Comparison of ENCODE assay signal across 13 cellular contexts in the genomic region with DNA sequence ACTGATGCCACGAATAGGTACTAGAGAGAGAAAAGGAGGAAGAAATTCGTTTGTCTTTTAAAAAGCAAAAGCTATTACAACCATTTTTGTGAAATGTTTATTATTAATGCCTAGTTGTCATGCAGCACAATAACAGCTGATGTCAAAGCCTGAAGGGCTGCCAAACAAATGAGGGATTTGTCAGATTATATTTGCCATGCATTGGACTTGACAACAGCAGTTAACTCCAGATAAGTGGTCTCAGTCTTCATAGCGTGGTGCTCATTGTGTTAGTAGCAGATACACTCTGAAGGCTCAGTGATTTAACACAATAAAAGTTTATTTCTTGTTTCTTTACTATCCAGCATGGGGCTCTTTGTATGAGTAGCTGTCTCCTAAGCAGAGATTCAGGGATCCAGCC.
DNase-seq lines count a peak whose midpoint lies in the region; ATAC-seq and TF ChIP-seq lines count a peak whose summit lies in the region.
"Had no signal": no experiment of that assay in that cellular context is flagged by ENCODE, and none has a peak within 500 bp of the region (broad histone marks: within the 10 kb centered on the region; RNA-seq: fewer than 3 reads in every experiment).

No MANE protein-coding gene starts in this region.

- H3K27ac Mint-ChIP-seq in activated T-cell treated with anti-CD3 and anti-CD28 coated beads, Interleukin-2, amount 50 U/mL, for 72 hours = peak overlapping the region; percentile 40
- no peak overlapping the region for H3K27ac Mint-ChIP-seq in activated T-cell treated with anti-CD3 and anti-CD28 coated beads, Interleukin-2, amount 50 U/mL, for 24 hours
- H3K27ac Mint-ChIP-seq in brain (peak overlapping the region; percentile 10 to 92 (median 86)), CD14-positive monocyte (no peak overlapping the region), osteocyte (ENCODE audit: unreplicated experiment) (no peak overlapping the region)

- TF ChIP-seq EP300 in neural cell (conservative IDR thresholded peaks at IDR 0.05; ENCODE audit: poor library complexity, severe bottlenecking) = peak; percentile 95

- H3K4me1 Mint-ChIP-seq in activated T-cell treated with anti-CD3 and anti-CD28 coated beads, Interleukin-2, amount 50 U/mL, for 72 hours (ENCODE audit: low read depth) = peaks cover 60% of the 10 kb centered on the region
- H3K4me1 Mint-ChIP-seq in activated T-cell treated with anti-CD3 and anti-CD28 coated beads, Interleukin-2, amount 50 U/mL, for 24 hours (ENCODE audit: low read depth) = peaks cover 42% of the 10 kb centered on the region
- H3K4me1 Mint-ChIP-seq in brain (peaks cover 55% of the 10 kb centered on the region), CD14-positive monocyte (no peaks in the 10 kb centered on the region), osteocyte (ENCODE audit: unreplicated experiment) (no peaks in the 10 kb centered on the region)

- H3K9ac ChIP-seq in neural cell (ENCODE audit: low read length) = no peak overlapping the region
- H3K9ac ChIP-seq: BLaER1 had no signal

- no peak for DNase-seq in activated T-cell treated with anti-CD3 and anti-CD28 coated beads, Interleukin-2, amount 50 U/mL, for 72 hours
- DNase-seq in activated T-cell treated with anti-CD3 and anti-CD28 coated beads, Interleukin-2, amount 50 U/mL, for 24 hours = no peak
- DNase-seq in NCI-H2227 treated with DMSO at 0.1 percent for 48 hours (lab: John Stamatoyannopoulos, UW) = no peak
- no peak for DNase-seq in CD14-positive monocyte (ENCODE audit: low spot score)
- no peak for DNase-seq in osteocyte (ENCODE audit: extremely low spot score, unreplicated experiment)
- DNase-seq: CD8-positive, alpha-beta memory T cell; DND-41; NCI-H2081 treated with DMSO at 0.1 percent for 48 hours; NCI-H226 had no signal

- peak overlapping the region; percentile 12 for H3K27ac ChIP-seq in neural cell (ENCODE audit: low read length)
- H3K27ac ChIP-seq: BLaER1 had no signal

- no peak overlapping the region for H3K4me2 ChIP-seq in neural cell (ENCODE audit: low read length)
- H3K4me2 ChIP-seq: BLaER1 had no signal

- H3K4me3 ChIP-seq in neural cell (ENCODE audit: low read length) = peak overlapping the region; percentile 12
- H3K4me3 ChIP-seq: BLaER1 had no signal

- H3K9me3 ChIP-seq in neural cell (ENCODE audit: low read length) = no peaks in the 10 kb centered on the region

- no peak for TF ChIP-seq CTCF in brain (conservative IDR thresholded peaks at IDR 0.05)
- TF ChIP-seq CTCF in neural cell (IDR thresholded peaks at IDR 0.05; ENCODE audit: poor library complexity, severe bottlenecking) = no peak
- TF ChIP-seq CTCF in CD14-positive monocyte (IDR thresholded peaks at IDR 0.05) = no peak
- no peak for TF ChIP-seq CTCF in osteocyte (IDR thresholded peaks at IDR 0.05)

- H2AFZ ChIP-seq in neural cell (ENCODE audit: low read depth, low read length) = no peak overlapping the region

- H3F3A ChIP-seq in neural cell (ENCODE audit: insufficient read depth, low read length, poor library complexity, severe bottlenecking) = no peaks in the 10 kb centered on the region

- H4K20me1 ChIP-seq in neural cell (ENCODE audit: insufficient read depth) = no peaks in the 10 kb centered on the region
- H4K20me1 ChIP-seq: BLaER1 had no signal

- H3K36me3 Mint-ChIP-seq in activated T-cell treated with anti-CD3 and anti-CD28 coated beads, Interleukin-2, amount 50 U/mL, for 72 hours (ENCODE audit: insufficient read depth in 2 of 2) = peaks cover 8 to 12% of the 10 kb centered on the region in 2 donors
- no peaks in the 10 kb centered on the region for H3K36me3 Mint-ChIP-seq in activated T-cell treated with anti-CD3 and anti-CD28 coated beads, Interleukin-2, amount 50 U/mL, for 24 hours (ENCODE audit: low read depth)
- H3K36me3 Mint-ChIP-seq in brain (peaks cover 8% of the 10 kb centered on the region), CD14-positive monocyte (no peaks in the 10 kb centered on the region), osteocyte (ENCODE audit: unreplicated experiment) (no peaks in the 10 kb centered on the region)

- no peaks in the 10 kb centered on the region for H3K36me3 ChIP-seq in neural cell (ENCODE audit: insufficient read depth, low read length)
- H3K36me3 ChIP-seq: BLaER1 had no signal

- H3K9me2 ChIP-seq in neural cell (ENCODE audit: insufficient read depth, low read length) = no peaks in the 10 kb centered on the region

- intact Hi-C loops in CD14-positive monocyte (cut with micrococcal nuclease) = no loop called here

- peaks cover 0 to 12% of the 10 kb centered on the region in 2 donors for H3K9me3 Mint-ChIP-seq in activated T-cell treated with anti-CD3 and anti-CD28 coated beads, Interleukin-2, amount 50 U/mL, for 72 hours
- peaks cover 12% of the 10 kb centered on the region for H3K9me3 Mint-ChIP-seq in activated T-cell treated with anti-CD3 and anti-CD28 coated beads, Interleukin-2, amount 50 U/mL, for 24 hours
- H3K9me3 Mint-ChIP-seq in brain = peaks cover 7 to 23% (median 11%) of the 10 kb centered on the region in 5 experiments
- H3K9me3 Mint-ChIP-seq in CD14-positive monocyte = peaks cover 12 to 22% (median 18%) of the 10 kb centered on the region in 7 donors
- peaks cover 7% of the 10 kb centered on the region for H3K9me3 Mint-ChIP-seq in osteocyte (ENCODE audit: unreplicated experiment)

- H3K4me3 Mint-ChIP-seq in activated T-cell treated with anti-CD3 and anti-CD28 coated beads, Interleukin-2, amount 50 U/mL, for 72 hours = no peak overlapping the region
- no peak overlapping the region for H3K4me3 Mint-ChIP-seq in activated T-cell treated with anti-CD3 and anti-CD28 coated beads, Interleukin-2, amount 50 U/mL, for 24 hours
- H3K4me3 Mint-ChIP-seq in brain (peak overlapping the region in 2 of 5 experiments; percentile 23 to 34), CD14-positive monocyte (no peak overlapping the region), osteocyte (ENCODE audit: unreplicated experiment) (no peak overlapping the region)
- H3K4me3 Mint-ChIP-seq: CD8-positive, alpha-beta memory T cell had no signal

- no peaks in the 10 kb centered on the region for H3K27me3 ChIP-seq in neural cell (ENCODE audit: insufficient read depth, low read depth, low read length)
- H3K27me3 ChIP-seq: BLaER1 had no signal

- H3K27me3 Mint-ChIP-seq in activated T-cell treated with anti-CD3 and anti-CD28 coated beads, Interleukin-2, amount 50 U/mL, for 72 hours (ENCODE audit: low read depth) = no peaks in the 10 kb centered on the region
- no peaks in the 10 kb centered on the region for H3K27me3 Mint-ChIP-seq in activated T-cell treated with anti-CD3 and anti-CD28 coated beads, Interleukin-2, amount 50 U/mL, for 24 hours
- H3K27me3 Mint-ChIP-seq in brain (no peaks in the 10 kb centered on the region), CD14-positive monocyte (ENCODE audit: low read depth in 3 of 3) (peaks cover 3 to 11% (median 7%) of the 10 kb centered on the region in 3 donors), osteocyte (ENCODE audit: unreplicated experiment) (peaks cover 32% of the 10 kb centered on the region)

- TF ChIP-seq RAD21 in neural cell (conservative IDR thresholded peaks at IDR 0.05) = no peak

- ATAC-seq in activated T-cell treated with anti-CD3 and anti-CD28 coated beads, Interleukin-2, amount 50 U/mL, for 72 hours (replicated peaks in 1 of 2) = no peak
- no peak for ATAC-seq in GM18498 (IDR thresholded peaks at IDR 0.05; ENCODE audit: unreplicated experiment)

- no peaks in the 10 kb centered on the region for H3K79me2 ChIP-seq in neural cell (replicated peaks; ENCODE audit: insufficient read depth, low read length)

TF ChIP-seq in neural cell, 6 proteins besides CTCF, POLR2A, EP300 and RAD21:
- TF ChIP-seq EZH2 (IDR thresholded peaks at IDR 0.05; ENCODE audit: borderline replicate concordance, insufficient read depth, low read length, poor library complexity, severe bottlenecking) = no peak
- TF ChIP-seq, protein P1, sequence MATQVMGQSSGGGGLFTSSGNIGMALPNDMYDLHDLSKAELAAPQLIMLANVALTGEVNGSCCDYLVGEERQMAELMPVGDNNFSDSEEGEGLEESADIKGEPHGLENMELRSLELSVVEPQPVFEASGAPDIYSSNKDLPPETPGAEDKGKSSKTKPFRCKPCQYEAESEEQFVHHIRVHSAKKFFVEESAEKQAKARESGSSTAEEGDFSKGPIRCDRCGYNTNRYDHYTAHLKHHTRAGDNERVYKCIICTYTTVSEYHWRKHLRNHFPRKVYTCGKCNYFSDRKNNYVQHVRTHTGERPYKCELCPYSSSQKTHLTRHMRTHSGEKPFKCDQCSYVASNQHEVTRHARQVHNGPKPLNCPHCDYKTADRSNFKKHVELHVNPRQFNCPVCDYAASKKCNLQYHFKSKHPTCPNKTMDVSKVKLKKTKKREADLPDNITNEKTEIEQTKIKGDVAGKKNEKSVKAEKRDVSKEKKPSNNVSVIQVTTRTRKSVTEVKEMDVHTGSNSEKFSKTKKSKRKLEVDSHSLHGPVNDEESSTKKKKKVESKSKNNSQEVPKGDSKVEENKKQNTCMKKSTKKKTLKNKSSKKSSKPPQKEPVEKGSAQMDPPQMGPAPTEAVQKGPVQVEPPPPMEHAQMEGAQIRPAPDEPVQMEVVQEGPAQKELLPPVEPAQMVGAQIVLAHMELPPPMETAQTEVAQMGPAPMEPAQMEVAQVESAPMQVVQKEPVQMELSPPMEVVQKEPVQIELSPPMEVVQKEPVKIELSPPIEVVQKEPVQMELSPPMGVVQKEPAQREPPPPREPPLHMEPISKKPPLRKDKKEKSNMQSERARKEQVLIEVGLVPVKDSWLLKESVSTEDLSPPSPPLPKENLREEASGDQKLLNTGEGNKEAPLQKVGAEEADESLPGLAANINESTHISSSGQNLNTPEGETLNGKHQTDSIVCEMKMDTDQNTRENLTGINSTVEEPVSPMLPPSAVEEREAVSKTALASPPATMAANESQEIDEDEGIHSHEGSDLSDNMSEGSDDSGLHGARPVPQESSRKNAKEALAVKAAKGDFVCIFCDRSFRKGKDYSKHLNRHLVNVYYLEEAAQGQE (IDR thresholded peaks at IDR 0.05; ENCODE audit: borderline replicate concordance) = no peak
- TF ChIP-seq POLR2AphosphoS5 (IDR thresholded peaks at IDR 0.05) = peak; percentile 72
- no peak for TF ChIP-seq MXI1 (conservative IDR thresholded peaks at IDR 0.05; ENCODE audit: poor library complexity, severe bottlenecking)

Comparison
In these comparisons a context has a peak if more than half of its experiments do, and no peak if none do; other contexts are left out.
1. H3K27ac Mint-ChIP-seq: peak in activated T-cell treated with anti-CD3 and anti-CD28 coated beads, Interleukin-2, amount 50 U/mL, for 72 hours (single experiment) and brain (5 of 5); none in activated T-cell treated with anti-CD3 and anti-CD28 coated beads, Interleukin-2, amount 50 U/mL, for 24 hours (single experiment), CD14-positive monocyte (0 of 7) and osteocyte (single experiment).